ENCODE assay signal across 10 cellular contexts in genomic region chr6:11731423-11731822, GRCh38. TPM values are rescaled to one million over a fixed set of nuclear protein-coding genes. Genes with fewer than 3 reads are reported as not detected.
DNase-seq lines count a peak whose midpoint lies in the region; ATAC-seq and TF ChIP-seq lines count a peak whose summit lies in the region.
"Had no signal": no experiment of that assay in that cellular context is flagged by ENCODE, and none has a peak within 500 bp of the region (broad histone marks: within the 10 kb centered on the region; RNA-seq: fewer than 3 reads in every experiment).

No MANE protein-coding gene starts in this region.

- ATAC-seq in gastrocnemius medialis (no peak), HG03571 (IDR thresholded peaks at IDR 0.05; ENCODE audit: unreplicated experiment) (no peak), HG03442 (IDR thresholded peaks at IDR 0.05; ENCODE audit: unreplicated experiment) (no peak)

- H3K4me3 Mint-ChIP-seq in Caco-2 (ENCODE audit: unreplicated experiment) = no peak overlapping the region

- H3K27ac ChIP-seq in coronary artery (peak overlapping the region; percentile 62 to 85), gastrocnemius medialis (peak overlapping the region; percentile 2 to 39 (median 33))

- H3K9me3 ChIP-seq in Caco-2 (no peaks in the 10 kb centered on the region), MG63 (no peaks in the 10 kb centered on the region), gastrocnemius medialis (no peaks in the 10 kb centered on the region)

- peaks cover 8% of the 10 kb centered on the region for H3K4me1 Mint-ChIP-seq in Caco-2 (ENCODE audit: low read depth, unreplicated experiment)

- TF ChIP-seq CTCF in Caco-2 (IDR thresholded peaks at IDR 0.05; ENCODE audit: insufficient read depth in 1 of 2, low read depth in 1 of 2, low read length in 1 of 2, severe bottlenecking in 1 of 2, unreplicated experiment in 1 of 2) = no peak
- no peak for TF ChIP-seq CTCF in coronary artery (IDR thresholded peaks at IDR 0.05)
- TF ChIP-seq CTCF in gastrocnemius medialis (IDR thresholded peaks at IDR 0.05 in 4 of 5, conservative IDR thresholded peaks at IDR 0.05 in 1 of 5) = no peak
- TF ChIP-seq CTCF in GM13977 (IDR thresholded peaks at IDR 0.05; ENCODE audit: extremely low read depth, insufficient read depth, missing control alignments) = no peak

- H3K36me3 ChIP-seq in Caco-2 (ENCODE audit: control insufficient read depth, insufficient read depth, low read length) = no peaks in the 10 kb centered on the region
- H3K36me3 ChIP-seq in MG63 = no peaks in the 10 kb centered on the region
- no peaks in the 10 kb centered on the region for H3K36me3 ChIP-seq in gastrocnemius medialis

- CTCF ChIA-PET in Caco-2 (lab: Charles Lee) = no interaction called here

- POLR2A ChIA-PET in Caco-2 (lab: Charles Lee) = no interaction called here

- H3K36me3 Mint-ChIP-seq in Caco-2 (ENCODE audit: insufficient read depth, unreplicated experiment) = no peaks in the 10 kb centered on the region

- peaks cover 14% of the 10 kb centered on the region for H3K4me1 ChIP-seq in Caco-2
- peaks cover 10 to 11% of the 10 kb centered on the region in 2 donors for H3K4me1 ChIP-seq in gastrocnemius medialis

- DNase-seq in Caco-2 (peak; percentile 11 to 42), MG63 (peak; percentile 18), coronary artery (ENCODE audit: low spot score) (no peak), gastrocnemius medialis (no peak), NCI-H2081 (lab: John Stamatoyannopoulos, UW) (no peak), GM13977 (ENCODE audit: low spot score) (no peak)
- DNase-seq: foreskin melanocyte had no signal

- H3K27ac Mint-ChIP-seq in Caco-2 (ENCODE audit: unreplicated experiment) = no peak overlapping the region

- H3K27me3 ChIP-seq in Caco-2 (replicated peaks; ENCODE audit: control insufficient read depth, insufficient read depth, low read length) = no peaks in the 10 kb centered on the region
- no peaks in the 10 kb centered on the region for H3K27me3 ChIP-seq in MG63
- H3K27me3 ChIP-seq in gastrocnemius medialis = no peaks in the 10 kb centered on the region
- H3K27me3 ChIP-seq: dorsolateral prefrontal cortex had no signal

- TF ChIP-seq POLR2A in gastrocnemius medialis (IDR thresholded peaks at IDR 0.05) = no peak

- in situ Hi-C loops in gastrocnemius medialis (cut with MboI; ENCODE audit: low sequenced_read_pairs in 4 of 4) (no loop called here), GM13977 (cut with MboI; ENCODE audit: low pct_unique_long_range_greater_than_20kb, low sequenced_read_pairs, unreplicated experiment) (no loop called here)

- intact Hi-C loops in Caco-2 (cut with micrococcal nuclease; ENCODE audit: unreplicated experiment) = no loop called here
- intact Hi-C loops in gastrocnemius medialis (cut with DNase I; ENCODE audit: low total_unique reads) = no loop called here

- no peaks in the 10 kb centered on the region for H3K9me3 Mint-ChIP-seq in Caco-2 (ENCODE audit: unreplicated experiment)

- BruUV-seq in Caco-2 (replicated peaks; lab: Mats Ljungman, UMichigan) = no TSS peak

- no peak overlapping the region for H3K4me3 ChIP-seq in Caco-2 (ENCODE audit: low read depth, low read length)
- H3K4me3 ChIP-seq in MG63 = no peak overlapping the region
- peak overlapping the region; percentile 30 for H3K4me3 ChIP-seq in coronary artery
- peak overlapping the region in 1 of 4 donors; percentile 20 for H3K4me3 ChIP-seq in gastrocnemius medialis
- H3K4me3 ChIP-seq: dorsolateral prefrontal cortex had no signal

- H3K27me3 Mint-ChIP-seq in Caco-2 (ENCODE audit: insufficient read depth, unreplicated experiment) = no peaks in the 10 kb centered on the region

RNA-seq across cellular contexts. Expression of gene ADTRP, which starts 47.2 kb away (rescaled TPM):
- total RNA-seq in Caco-2 (2022) (3.0 and 5.2 TPM in 2 replicates), gastrocnemius medialis (under 1 TPM in 2 of 4 donors, not detected in 2; 0.31 to 0.73 TPM)
- total RNA-seq in MG63 (2014; rRNA removed; shearing (Covaris generic); ENCODE audit: low replicate concordance) = 1.5 and 2.1 TPM in 2 replicates

Comparison
In these comparisons a context has a peak if more than half of its experiments do, and no peak if none do; other contexts are left out.
1. DNase-seq: peak in Caco-2 (2 of 2) and MG63 (single experiment); none in coronary artery (single experiment), gastrocnemius medialis (0 of 2), NCI-H2081 (0 of 2) and GM13977 (single experiment).